In genomic region chr10:511101-511848, GRCh38 we compare ENCODE assay signal across 8 cellular contexts.
A peak's percentile ranks its signal among the peaks of the same experiment; 100 is the strongest.
DNase-seq lines count a peak whose midpoint lies in the region; ATAC-seq and TF ChIP-seq lines count a peak whose summit lies in the region.

No MANE protein-coding gene starts in this region.

- H3K9me3 Mint-ChIP-seq in immature natural killer cell = no peaks in the 10 kb centered on the region

- no peak for ATAC-seq in GM19328 (IDR thresholded peaks at IDR 0.05; ENCODE audit: unreplicated experiment)

- 36% methylated on average over 21 of the region's 21 CpGs for WGBS in smooth muscle cell (ENCODE audit: low lambda C conversion rate)

- H3K27ac Mint-ChIP-seq in immature natural killer cell = no peak overlapping the region

- H3K4me2 ChIP-seq in smooth muscle cell = peak overlapping the region; percentile 40

- no peaks in the 10 kb centered on the region for H3F3A ChIP-seq in smooth muscle cell (ENCODE audit: low read depth)

- H3K27me3 Mint-ChIP-seq in immature natural killer cell (ENCODE audit: low read depth in 3 of 3) = peaks cover 3 to 10% (median 7%) of the 10 kb centered on the region in 3 donors

- H3K79me2 ChIP-seq in smooth muscle cell (ENCODE audit: low read depth) = peaks cover 38% of the 10 kb centered on the region

- H3K27me3 ChIP-seq in WERI-Rb-1 (ENCODE audit: insufficient read depth, low read depth, severe bottlenecking) (no peaks in the 10 kb centered on the region), smooth muscle cell (ENCODE audit: low read depth) (no peaks in the 10 kb centered on the region)

- peaks cover 32 to 39% of the 10 kb centered on the region in 2 donors for H3K4me1 Mint-ChIP-seq in immature natural killer cell

- in situ Hi-C loops in T47D (cut with HindIII; ENCODE audit: low pct_unique_long_range_greater_than_20kb, low sequenced_read_pairs) = no loop called here

- H3K4me3 ChIP-seq in WERI-Rb-1 (ENCODE audit: low read depth, low read length) (no peak overlapping the region), smooth muscle cell (no peak overlapping the region)

- no peaks in the 10 kb centered on the region for H3K36me3 ChIP-seq in WERI-Rb-1
- no peaks in the 10 kb centered on the region for H3K36me3 ChIP-seq in smooth muscle cell (ENCODE audit: low read depth)

- peaks cover 3% of the 10 kb centered on the region for H3K4me1 ChIP-seq in smooth muscle cell (ENCODE audit: low read depth)

- H4K20me1 ChIP-seq in smooth muscle cell (ENCODE audit: low read depth) = peaks cover 79% of the 10 kb centered on the region

- H3K4me3 Mint-ChIP-seq in immature natural killer cell = no peak overlapping the region

- H2AFZ ChIP-seq in smooth muscle cell (ENCODE audit: low read depth) = no peak overlapping the region

- DNase-seq in DMS 273 (lab: John Stamatoyannopoulos, UW; ENCODE audit: unreplicated experiment) (peak; percentile 92), HCEC 1CT (peak; percentile 80), NCI-H2081 treated with DMSO at 0.1 percent for 48 hours (lab: John Stamatoyannopoulos, UW) (peak; percentile 21), WERI-Rb-1 (peak; percentile 82), T47D (ENCODE audit: low read depth in 1 of 2, low spot score in 1 of 2) (peak; percentile 96 to 97), immature natural killer cell (peak; percentile 54 to 71 (median 64)), smooth muscle cell (lab: John Stamatoyannopoulos, UW; ENCODE audit: unreplicated experiment) (peak; percentile 84)

- no peaks in the 10 kb centered on the region for H3K36me3 Mint-ChIP-seq in immature natural killer cell

- TF ChIP-seq CTCF in WERI-Rb-1 (IDR thresholded peaks at IDR 0.05; ENCODE audit: low read depth, low read length) (peak; percentile 90), smooth muscle cell (IDR thresholded peaks at IDR 0.05; ENCODE audit: borderline replicate concordance, insufficient read depth, poor library complexity, severe bottlenecking) (peak; percentile 96)

- H3K9me3 ChIP-seq in WERI-Rb-1 (ENCODE audit: severe bottlenecking) = no peaks in the 10 kb centered on the region
- no peaks in the 10 kb centered on the region for H3K9me3 ChIP-seq in smooth muscle cell (replicated peaks; ENCODE audit: low read depth)

- H3K9ac ChIP-seq in smooth muscle cell (ENCODE audit: low read depth) = peak overlapping the region; percentile 14

- no peak overlapping the region for H3K27ac ChIP-seq in WERI-Rb-1
- peak overlapping the region; percentile 43 for H3K27ac ChIP-seq in smooth muscle cell (ENCODE audit: low read depth)

Comparison
In these comparisons a context has a peak if more than half of its experiments do, and no peak if none do; other contexts are left out.
1. DNase-seq: peak in every context shown above with its lines; median percentile 96 in T47D; 92 in DMS 273; 84 in smooth muscle cell; 82 in WERI-Rb-1; 80 in HCEC 1CT; 64 in immature natural killer cell; 21 in NCI-H2081 treated with DMSO at 0.1 percent for 48 hours.